Comparison of ENCODE assay signal across 8 cellular contexts in the genomic region with DNA sequence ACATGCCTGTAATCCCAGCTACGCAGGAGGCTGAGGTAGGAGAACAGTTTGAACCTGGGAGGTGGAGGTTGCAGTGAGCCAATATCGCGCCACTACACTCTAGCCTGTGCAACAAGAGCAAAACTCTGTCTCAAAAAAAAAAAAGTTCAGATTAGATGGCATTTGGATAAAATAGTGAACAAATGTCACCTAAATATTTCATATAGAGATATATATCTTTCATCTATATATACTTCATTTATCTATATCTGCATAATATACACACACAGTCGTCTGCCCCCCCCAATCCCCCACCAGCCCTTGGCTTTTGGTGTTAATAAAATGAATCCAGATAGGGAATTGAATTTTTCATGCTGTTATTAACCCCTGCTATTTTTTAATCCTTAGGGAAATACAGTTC. TPM values are rescaled to one million over a fixed set of nuclear protein-coding genes. Genes with fewer than 3 reads are reported as not detected.
DNase-seq lines count a peak whose midpoint lies in the region; ATAC-seq and TF ChIP-seq lines count a peak whose summit lies in the region.

No MANE protein-coding gene starts in this region.

- peaks cover 23% of the 10 kb centered on the region for H3K4me1 Mint-ChIP-seq in activated naive CD8-positive, alpha-beta T cell treated with anti-CD3 and anti-CD28 coated beads, Interleukin-2, amount 50 U/mL, for 24 hours

- peaks cover 68% of the 10 kb centered on the region for H3K36me3 Mint-ChIP-seq in activated naive CD8-positive, alpha-beta T cell treated with anti-CD3 and anti-CD28 coated beads, Interleukin-2, amount 50 U/mL, for 24 hours (ENCODE audit: low read depth)

- H3K4me3 ChIP-seq in kidney epithelial cell (ENCODE audit: low read depth, low read length) = peak overlapping the region; percentile 2
- H3K4me3 ChIP-seq in thymus (ENCODE audit: low read length) = peak overlapping the region; percentile 45

- H3K4me1 ChIP-seq in thymus (ENCODE audit: control insufficient read depth, insufficient read depth, low read length) = peaks cover 2% of the 10 kb centered on the region

- no peak overlapping the region for H3K27ac ChIP-seq in thymus (ENCODE audit: low read depth)

- H3K4me3 Mint-ChIP-seq in activated naive CD8-positive, alpha-beta T cell treated with anti-CD3 and anti-CD28 coated beads, Interleukin-2, amount 50 U/mL, for 24 hours = peak overlapping the region; percentile 92

- no peak for ATAC-seq in activated naive CD8-positive, alpha-beta T cell treated with anti-CD3 and anti-CD28 coated beads, Interleukin-2, amount 50 U/mL, for 24 hours
- no peak for ATAC-seq in GM21717 (IDR thresholded peaks at IDR 0.05; ENCODE audit: unreplicated experiment)

- H3K27me3 ChIP-seq in kidney epithelial cell (ENCODE audit: control insufficient read depth, insufficient read depth, low read length) = no peaks in the 10 kb centered on the region
- no peaks in the 10 kb centered on the region for H3K27me3 ChIP-seq in thymus (ENCODE audit: control insufficient read depth, insufficient read depth)

- peak overlapping the region; percentile 43 for H3K27ac Mint-ChIP-seq in activated naive CD8-positive, alpha-beta T cell treated with anti-CD3 and anti-CD28 coated beads, Interleukin-2, amount 50 U/mL, for 24 hours

- DNase-seq in activated CD8-positive, alpha-beta memory T cell treated with anti-CD3 and anti-CD28 coated beads for 24 hours = peak; percentile 41
- DNase-seq in activated CD8-positive, alpha-beta memory T cell treated with anti-CD3 and anti-CD28 coated beads, Interleukin-2, amount 50 U/mL, for 4 hours = no peak
- DNase-seq in activated naive CD8-positive, alpha-beta T cell treated with anti-CD3 and anti-CD28 coated beads, Interleukin-2, amount 50 U/mL, for 24 hours = no peak
- DNase-seq in kidney epithelial cell (ENCODE audit: low read depth) (no peak), NCI-H187 (lab: John Stamatoyannopoulos, UW) (no peak), SKM-1 (lab: John Stamatoyannopoulos, UW; ENCODE audit: unreplicated experiment) (no peak)

- no peaks in the 10 kb centered on the region for H3K9me3 Mint-ChIP-seq in activated naive CD8-positive, alpha-beta T cell treated with anti-CD3 and anti-CD28 coated beads, Interleukin-2, amount 50 U/mL, for 24 hours

- TF ChIP-seq CTCF in kidney epithelial cell (IDR thresholded peaks at IDR 0.05; ENCODE audit: insufficient read depth, low read length, poor library complexity, severe bottlenecking) = no peak

- H3K36me3 ChIP-seq in kidney epithelial cell (ENCODE audit: control insufficient read depth, insufficient read depth, low read length) (no peaks in the 10 kb centered on the region), thymus (ENCODE audit: control insufficient read depth, insufficient read depth) (peaks cover 21% of the 10 kb centered on the region)

- no peaks in the 10 kb centered on the region for H3K9me3 ChIP-seq in thymus (ENCODE audit: control insufficient read depth)

- no peaks in the 10 kb centered on the region for H3K27me3 Mint-ChIP-seq in activated naive CD8-positive, alpha-beta T cell treated with anti-CD3 and anti-CD28 coated beads, Interleukin-2, amount 50 U/mL, for 24 hours

- 73% methylated on average over 4 of the region's 4 CpGs for WGBS in thymus

RNA-seq across cellular contexts. Expression of gene PPP1R15B, which starts 5.0 kb away (rescaled TPM):
- total RNA-seq in kidney epithelial cell = 42.1 and 43.8 TPM in 2 replicates
- 26.2 TPM for polyA plus RNA-seq in thymus

RNA-seq across cellular contexts. Expression of gene PLEKHA6, which starts 46.9 kb away (rescaled TPM):
- total RNA-seq in kidney epithelial cell = 15.4 and 48.9 TPM in 2 replicates
- 1.4 TPM for polyA plus RNA-seq in thymus
